Comparison of ENCODE assay signal across 8 cellular contexts in the genomic region with DNA sequence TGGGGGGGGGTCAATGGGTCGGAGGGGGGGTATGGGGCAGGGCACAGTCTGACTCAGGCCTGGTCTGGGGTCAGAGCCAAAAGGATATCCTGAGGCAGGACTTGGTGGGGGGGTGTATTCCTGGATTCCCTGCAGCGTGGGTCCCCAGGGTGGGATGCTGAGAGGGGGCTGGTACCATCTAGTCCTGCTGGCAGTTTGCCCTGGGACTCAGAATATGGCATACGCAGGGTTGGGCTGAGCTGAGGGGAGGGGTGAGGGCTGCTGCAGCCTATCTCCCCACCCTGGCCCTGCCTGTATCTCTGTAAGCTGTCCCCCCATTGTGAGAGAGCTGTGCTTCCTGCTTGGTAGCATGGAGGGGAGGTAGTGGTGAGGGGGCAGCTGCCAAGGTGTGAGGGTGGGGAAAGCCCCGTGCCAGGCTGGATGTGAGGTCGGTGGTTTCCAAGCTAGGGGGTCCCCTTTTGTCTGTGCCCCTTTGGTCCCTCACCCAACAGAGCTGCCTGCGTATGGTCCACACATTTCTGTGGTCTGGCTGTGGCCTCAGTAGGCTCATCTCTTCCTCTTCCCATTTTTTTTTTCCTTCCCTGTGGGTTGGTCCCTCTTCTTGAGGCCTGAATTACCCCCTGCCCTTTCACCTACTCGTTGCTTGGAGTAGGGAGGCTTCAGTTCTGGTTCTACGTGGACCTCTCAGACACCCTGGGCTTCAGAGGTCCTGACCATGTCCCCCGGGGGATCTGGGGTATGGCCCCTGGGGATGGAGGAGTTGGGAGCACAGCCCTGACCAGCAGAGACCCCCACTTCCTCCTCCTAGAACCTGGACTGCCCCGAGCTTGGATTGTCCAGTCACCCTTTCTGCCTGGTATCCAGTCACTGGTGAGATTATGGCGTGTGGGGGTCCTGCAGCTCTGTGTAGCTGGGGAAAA. TPM values are rescaled to one million over a fixed set of nuclear protein-coding genes. Genes with fewer than 3 reads are reported as not detected.
DNase-seq lines count a peak whose midpoint lies in the region; ATAC-seq and TF ChIP-seq lines count a peak whose summit lies in the region.

No MANE protein-coding gene starts in this region.

- CTCF ChIA-PET in T-cell (lab: Charles Lee) = interaction anchor here in 1 of 2 donors (0.6 to 1.6 kb wide), 5 partner anchors 16 to 31 kb away, joined by 3 to 4 read pairs (median 3); no protein-coding TSS in a partner anchor

- H3K4me3 Mint-ChIP-seq in T-cell (peak overlapping the region; percentile 91 to 96 (median 94)), nephron progenitor cell (no peak overlapping the region)

- H3K4me3 ChIP-seq in GM12875 (ENCODE audit: low read depth, low read length) = peak overlapping the region; percentile 19

- H3K27ac Mint-ChIP-seq in T-cell (peak overlapping the region; percentile 99 to 100), nephron progenitor cell (peak overlapping the region; percentile 74)

- H3K36me3 Mint-ChIP-seq in T-cell (peaks cover 4% of the 10 kb centered on the region), nephron progenitor cell (ENCODE audit: low read depth) (peaks cover 8% of the 10 kb centered on the region)

- POLR2A ChIA-PET in T-cell (lab: Charles Lee) = interaction anchor here in 1 of 2 donors (0.6 to 1.7 kb wide), 3 partner anchors 17 to 218 kb away, joined by 4 to 11 read pairs (median 10); no protein-coding TSS in a partner anchor

- DNase-seq in T-cell = peak in 33 of 34 experiments; percentile 37 to 91 (median 83)
- DNase-seq in caudate nucleus (lab: John Stamatoyannopoulos, UW) = no peak
- no peak for DNase-seq in nephron progenitor cell
- DNase-seq in ecto neural progenitor cell (ENCODE audit: low spot score) = no peak
- DNase-seq in nucleus accumbens (lab: John Stamatoyannopoulos, UW) = no peak

- H3K27me3 Mint-ChIP-seq in T-cell (no peaks in the 10 kb centered on the region), nephron progenitor cell (ENCODE audit: low read depth, poor library complexity) (peaks cover 11% of the 10 kb centered on the region)

- H3K4me1 Mint-ChIP-seq in T-cell (peaks cover 90 to 97% (median 95%) of the 10 kb centered on the region in 3 donors), nephron progenitor cell (peaks cover 89% of the 10 kb centered on the region)

- TF ChIP-seq CTCF in GM12875 (IDR thresholded peaks at IDR 0.05; ENCODE audit: borderline replicate concordance, insufficient read depth, low read depth, low read length) = no peak
- no peak for TF ChIP-seq CTCF in nephron progenitor cell (IDR thresholded peaks at IDR 0.05)

- ATAC-seq in T-cell (replicated peaks in 1 of 4) (peak; percentile 2 to 56 (median 3)), HG02973 (IDR thresholded peaks at IDR 0.05; ENCODE audit: unreplicated experiment) (no peak), GM18498 (IDR thresholded peaks at IDR 0.05; ENCODE audit: unreplicated experiment) (no peak)

- H3K9me3 Mint-ChIP-seq in T-cell (no peaks in the 10 kb centered on the region), nephron progenitor cell (no peaks in the 10 kb centered on the region)

- H3K27ac ChIP-seq in caudate nucleus (ENCODE audit: low read depth, low read length) = peak overlapping the region; percentile 26

RNA-seq across cellular contexts. Expression of a gene that starts 15.0 kb away (rescaled TPM):
- 10 to 100 TPM; 46.8 to 90.7 (median 69.1) TPM for total RNA-seq in T-cell

RNA-seq across cellular contexts. Expression of a gene that starts 36.3 kb away (rescaled TPM):
- total RNA-seq in T-cell = 1 to 10 TPM; 1.3 to 3.2 (median 2.1) TPM

RNA-seq across cellular contexts. Expression of a gene that starts 40.5 kb away (rescaled TPM):
- not detected for total RNA-seq in T-cell

Comparison
In these comparisons a context has a peak if more than half of its experiments do, and no peak if none do; other contexts are left out.
1. ATAC-seq: peak in T-cell (4 of 4); none in HG02973 (single experiment) and GM18498 (single experiment).
2. DNase-seq: peak in T-cell (33 of 34); none in caudate nucleus (0 of 61), nephron progenitor cell (single experiment), ecto neural progenitor cell (single experiment) and nucleus accumbens (0 of 56).